ENCODE assay signal across 15 cellular contexts in the genomic region with DNA sequence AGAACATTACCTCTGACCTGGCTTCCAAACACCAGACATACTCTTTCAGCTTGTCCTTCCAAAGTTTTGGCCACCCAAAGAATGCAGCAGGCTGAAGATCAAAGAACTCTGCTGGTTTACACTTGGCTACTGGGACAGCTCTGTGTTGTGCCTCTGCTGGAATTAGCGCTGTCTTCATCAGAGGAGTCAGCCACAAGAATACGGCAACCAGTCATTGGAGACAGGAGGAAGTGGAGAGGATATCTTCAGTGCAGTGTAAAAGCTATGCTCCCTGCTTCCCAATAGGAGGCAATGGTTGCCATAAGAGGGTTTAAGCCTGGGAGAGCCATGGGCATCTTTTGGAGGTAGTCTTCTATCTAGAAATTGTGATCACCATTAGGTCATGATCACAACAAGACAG.
DNase-seq lines count a peak whose midpoint lies in the region; ATAC-seq, FAIRE-seq and TF ChIP-seq lines count a peak whose summit lies in the region.
"Had no signal": no experiment of that assay in that cellular context is flagged by ENCODE, and none has a peak within 500 bp of the region (broad histone marks: within the 10 kb centered on the region; RNA-seq: fewer than 3 reads in every experiment).

No MANE protein-coding gene starts in this region.

- peaks cover 2% of the 10 kb centered on the region for H3K36me3 Mint-ChIP-seq in IgD-negative memory B cell

- H3K36me3 ChIP-seq in DND-41 (ENCODE audit: insufficient read depth, low read length) = no peaks in the 10 kb centered on the region
- peaks cover 90% of the 10 kb centered on the region for H3K36me3 ChIP-seq in K562 (ENCODE audit: control insufficient read depth, insufficient read depth, low read length)
- H3K36me3 ChIP-seq in gastrocnemius medialis = no peaks in the 10 kb centered on the region

- H3K9ac ChIP-seq in DND-41 (ENCODE audit: low read depth, low read length) = no peak overlapping the region
- H3K9ac ChIP-seq in K562 (ENCODE audit: insufficient read depth in 1 of 2, low read depth in 2 of 2, low read length in 2 of 2) = no peak overlapping the region

- peaks cover 0 to 2% (median 0%) of the 10 kb centered on the region in 3 donors for H3K9me3 Mint-ChIP-seq in IgD-negative memory B cell

- H3K27ac ChIP-seq in DND-41 (ENCODE audit: low read length) (no peak overlapping the region), K562 (ENCODE audit: extremely low read depth, low read depth, low read length) (no peak overlapping the region), gastrocnemius medialis (peak overlapping the region; percentile 79 to 90 (median 83))

- H2AFZ ChIP-seq in DND-41 (ENCODE audit: low read depth, low read length) = no peak overlapping the region
- no peak overlapping the region for H2AFZ ChIP-seq in K562 (ENCODE audit: low read depth, low read length)

- H3K27ac Mint-ChIP-seq in IgD-negative memory B cell = peak overlapping the region; percentile 75 to 93 (median 83)

- peak overlapping the region in 3 of 4 donors; percentile 30 to 68 (median 56) for H3K4me3 Mint-ChIP-seq in IgD-negative memory B cell

- H3K27me3 ChIP-seq in DND-41 (ENCODE audit: insufficient read depth, low read length, poor library complexity) (no peaks in the 10 kb centered on the region), K562 (ENCODE audit: control insufficient read depth in 2 of 2, insufficient read depth in 2 of 2, low read length in 2 of 2) (no peaks in the 10 kb centered on the region), gastrocnemius medialis (no peaks in the 10 kb centered on the region)

- H3K4me1 ChIP-seq in DND-41 (ENCODE audit: insufficient read depth, low read length) = no peaks in the 10 kb centered on the region
- H3K4me1 ChIP-seq in K562 (replicated peaks in 1 of 2; ENCODE audit: control insufficient read depth in 2 of 2, insufficient read depth in 2 of 2, low read length in 2 of 2) = no peaks in the 10 kb centered on the region
- H3K4me1 ChIP-seq in gastrocnemius medialis = peaks cover 66 to 73% of the 10 kb centered on the region in 2 donors

- H3K4me2 ChIP-seq in DND-41 (ENCODE audit: insufficient read depth, low read length) (no peak overlapping the region), K562 (ENCODE audit: insufficient read depth, low read length) (no peak overlapping the region)

- in situ Hi-C loops in K562 (cut with MboI) = no loop called here
- in situ Hi-C loops in gastrocnemius medialis (cut with MboI; ENCODE audit: low sequenced_read_pairs in 4 of 4) = no loop called here

- POLR2A ChIA-PET in K562 (lab: Yijun Ruan, JAX) = interaction anchor here (0.7 kb wide), 1 partner anchor 1295 kb away, joined by 3 read pairs; no protein-coding TSS in a partner anchor

- peaks cover 29 to 51% (median 44%) of the 10 kb centered on the region in 3 donors for H3K4me1 Mint-ChIP-seq in IgD-negative memory B cell

- no peak for TF ChIP-seq RAD21 in K562 (CRISPR knock-in tag; conservative IDR thresholded peaks at IDR 0.05 in 1 of 2, IDR thresholded peaks at IDR 0.05 in 1 of 2)

- no TSS peak for BruUV-seq in K562 (replicated peaks; lab: Mats Ljungman, UMichigan)

- DNase-seq in DND-41 = no peak
- no peak for DNase-seq in K562 (ENCODE audit: extremely low read depth in 1 of 4, low spot score in 3 of 4)
- DNase-seq in gastrocnemius medialis = no peak
- DNase-seq in activated CD4-positive, CD25-positive, alpha-beta regulatory T cell (lab: John Stamatoyannopoulos, UW) = no peak
- no peak for DNase-seq in activated naive CD4-positive, alpha-beta T cell (lab: John Stamatoyannopoulos, UW)
- DNase-seq in foreskin melanocyte = no peak
- DNase-seq: NCI-H1092, NCI-H2107, NCI-H446, NCI-H748 treated with DMSO at 0.1 percent for 48 hours, Right ventricle myocardium superior had no signal

- TF ChIP-seq CTCF in DND-41 (IDR thresholded peaks at IDR 0.05; ENCODE audit: borderline replicate concordance, extremely low read depth, low read length, poor library complexity, severe bottlenecking) (peak; percentile 20), K562 (IDR thresholded peaks at IDR 0.05 in 2 of 3, conservative IDR thresholded peaks at IDR 0.05 in 1 of 3; ENCODE audit: insufficient read depth in 2 of 3, low read depth in 1 of 3, low read length in 3 of 3) (peak in 1 of 3 experiments; percentile 19; a peak in 2 of 6 replicates), gastrocnemius medialis (IDR thresholded peaks at IDR 0.05 in 4 of 5, conservative IDR thresholded peaks at IDR 0.05 in 1 of 5) (peak in 1 of 5 experiments; percentile 22)

- intact Hi-C loops in K562 (cut with micrococcal nuclease) (no loop called here), gastrocnemius medialis (cut with DNase I; ENCODE audit: low total_unique reads) (no loop called here)

- WGBS in K562 (ENCODE audit: insufficient coverage, low coverage, missing lambda C conversion rate) = 90% methylated on average over 2 of the region's 2 CpGs

- H3K79me2 ChIP-seq in DND-41 (ENCODE audit: insufficient read depth, low read length) (no peaks in the 10 kb centered on the region), K562 (ENCODE audit: control insufficient read depth, insufficient read depth, low read length) (peaks cover 55% of the 10 kb centered on the region)

- no peaks in the 10 kb centered on the region for H3K9me1 ChIP-seq in K562 (ENCODE audit: control insufficient read depth, insufficient read depth, low read length)

- no peaks in the 10 kb centered on the region for H3K9me3 ChIP-seq in DND-41 (ENCODE audit: insufficient read depth, low read length, severe bottlenecking)
- H3K9me3 ChIP-seq in K562 (replicated peaks; ENCODE audit: control insufficient read depth, insufficient read depth, low read depth, low read length) = no peaks in the 10 kb centered on the region
- H3K9me3 ChIP-seq in gastrocnemius medialis = no peaks in the 10 kb centered on the region

- CTCF ChIA-PET in K562 (lab: Yijun Ruan, JAX; ENCODE audit: low intra/inter-chr PET ratio) = no interaction called here

- no peaks in the 10 kb centered on the region for H4K20me1 ChIP-seq in DND-41 (ENCODE audit: insufficient read depth, low read length)
- H4K20me1 ChIP-seq in K562 (replicated peaks; ENCODE audit: control insufficient read depth, insufficient read depth, low read length) = no peaks in the 10 kb centered on the region

- H3K4me3 ChIP-seq in DND-41 (ENCODE audit: low read depth in 1 of 2, low read length in 2 of 2) = no peak overlapping the region
- H3K4me3 ChIP-seq in K562 = no peak overlapping the region
- H3K4me3 ChIP-seq in gastrocnemius medialis = no peak overlapping the region
- H3K4me3 ChIP-seq: GM12878 had no signal

- TF ChIP-seq POLR2A in K562 (conservative IDR thresholded peaks at IDR 0.05) = no peak
- TF ChIP-seq POLR2A in gastrocnemius medialis (IDR thresholded peaks at IDR 0.05) = no peak

- TF ChIP-seq EP300 in K562 (IDR thresholded peaks at IDR 0.05; ENCODE audit: low read length) = no peak

- peaks cover 1% of the 10 kb centered on the region for H3K27me3 Mint-ChIP-seq in IgD-negative memory B cell

- FAIRE-seq in K562 (lab: Jason Lieb, UNC) = no peak

- ATAC-seq in DND-41 (ENCODE audit: insufficient read depth, low read depth) = peak; percentile 48; the same call in 1 of the 3 replicates
- ATAC-seq in K562 = peak; percentile 53
- peak in 1 of 2 donors; percentile 17 for ATAC-seq in gastrocnemius medialis
- no peak for ATAC-seq in GM19035 (IDR thresholded peaks at IDR 0.05; ENCODE audit: unreplicated experiment)
- ATAC-seq: Panc1 had no signal

TF ChIP-seq in K562, 482 proteins besides CTCF, POLR2A, EP300 and RAD21:
- TF ChIP-seq, protein P1, sequence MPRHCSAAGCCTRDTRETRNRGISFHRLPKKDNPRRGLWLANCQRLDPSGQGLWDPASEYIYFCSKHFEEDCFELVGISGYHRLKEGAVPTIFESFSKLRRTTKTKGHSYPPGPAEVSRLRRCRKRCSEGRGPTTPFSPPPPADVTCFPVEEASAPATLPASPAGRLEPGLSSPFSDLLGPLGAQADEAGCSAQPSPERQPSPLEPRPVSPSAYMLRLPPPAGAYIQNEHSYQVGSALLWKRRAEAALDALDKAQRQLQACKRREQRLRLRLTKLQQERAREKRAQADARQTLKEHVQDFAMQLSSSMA (CRISPR knock-in tag; IDR thresholded peaks at IDR 0.05) = 0 out of 2 replicates have a peak, but pooled peaks have one; percentile 54
- no peak for TF ChIP-seq FOS (IDR thresholded peaks at IDR 0.05; ENCODE audit: extremely low read depth, insufficient read length)

Comparison
In these comparisons a context has a peak if more than half of its experiments do, and no peak if none do; other contexts are left out.
1. H3K27ac ChIP-seq: peak in gastrocnemius medialis (4 of 4); none in DND-41 (single experiment) and K562 (single experiment).